8 cellular contexts compared by ENCODE assay signal in the genomic region with DNA sequence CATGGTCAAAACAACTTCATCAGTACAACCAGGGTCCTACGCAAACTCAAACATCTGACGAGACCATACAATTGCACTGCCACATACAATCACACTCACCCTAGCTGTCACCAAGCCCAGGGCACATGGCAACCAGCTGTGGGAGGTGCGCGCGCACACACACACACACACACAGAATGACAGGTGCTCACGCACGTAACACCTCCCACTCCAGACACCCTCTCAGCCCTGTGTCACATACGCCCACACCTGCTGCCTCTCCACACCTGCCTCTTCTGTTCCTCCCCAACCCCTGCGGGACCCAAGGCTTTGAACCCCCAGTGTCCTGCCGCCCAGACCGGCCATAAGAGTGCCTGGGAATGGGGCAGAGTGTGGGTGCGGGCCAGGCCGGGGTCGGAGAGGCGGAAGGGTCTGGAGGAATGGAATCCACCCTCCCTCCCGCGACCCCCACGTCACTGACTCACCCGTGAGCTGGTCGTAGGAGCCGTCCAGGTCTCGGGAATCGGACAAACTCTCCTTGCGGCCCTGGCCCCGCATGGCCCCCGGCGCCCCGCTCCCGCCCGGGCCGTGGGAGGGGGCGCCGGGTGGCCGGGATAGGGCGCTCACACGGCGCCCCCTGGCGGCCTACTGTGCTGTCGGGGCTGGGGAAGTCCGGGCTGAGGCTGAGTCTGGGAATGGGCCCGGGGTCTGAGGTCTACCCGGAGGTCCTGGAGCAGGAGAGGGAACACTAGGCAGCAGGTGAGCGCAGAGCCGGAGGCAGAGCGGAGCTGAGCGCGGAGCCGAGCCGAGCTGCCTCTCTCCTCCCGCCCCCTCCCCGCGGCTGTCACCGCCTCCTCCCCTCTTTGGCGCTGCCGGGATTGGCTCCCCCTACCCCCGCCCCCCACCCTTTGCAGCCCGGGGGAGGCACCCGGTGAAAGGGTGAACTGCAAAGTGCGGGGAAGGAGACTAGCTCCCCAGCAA. TPM values are rescaled to one million over a fixed set of nuclear protein-coding genes. Genes with fewer than 3 reads are reported as not detected.
A peak's percentile ranks its signal among the peaks of the same experiment; 100 is the strongest.
DNase-seq lines count a peak whose midpoint lies in the region; ATAC-seq and TF ChIP-seq lines count a peak whose summit lies in the region.

Gene KCNIP2, minus strand, starts transcription at position 769 of the 960 bp plus-strand sequence. Its CDS starts 232 bp downstream, at position 537.

- H3K4me3 ChIP-seq in liver (ENCODE audit: low read depth in 1 of 3, low read length in 3 of 3) (peak within 1 kb of the TSS in 1 of 3 donors; percentile 28), stomach (peak within 1 kb of the TSS; percentile 15 to 35 (median 28))

- H3K36me3 ChIP-seq in liver (ENCODE audit: control insufficient read depth in 4 of 4, insufficient read depth in 3 of 4, low read depth in 1 of 4, low read length in 3 of 4) (peaks cover 0 to 8% (median 2%) of the 10 kb centered on the region in 4 donors), stomach (peaks cover 18 to 38% (median 33%) of the 10 kb centered on the region in 4 donors)

- no peaks in the 10 kb centered on the region for H3K27me3 ChIP-seq in CD4-positive, alpha-beta T cell (ENCODE audit: control insufficient read depth, insufficient read depth, low read length)
- H3K27me3 ChIP-seq in liver (ENCODE audit: control insufficient read depth in 4 of 4, insufficient read depth in 4 of 4, low read length in 3 of 4) (no peaks in the 10 kb centered on the region), stomach (no peaks in the 10 kb centered on the region)

- peak within 1 kb of the TSS; percentile 72 for H3K4me3 Mint-ChIP-seq in CD4-positive, alpha-beta T cell
- peak within 1 kb of the TSS; percentile 80 for H3K4me3 Mint-ChIP-seq in activated B cell treated with CpG ODN at 0.5 μM for 24 hours
- H3K4me3 Mint-ChIP-seq in central memory CD8-positive, alpha-beta T cell, result peak within 1 kb of the TSS; percentile 62

- H3K9me3 ChIP-seq in CD4-positive, alpha-beta T cell (ENCODE audit: control insufficient read depth, low read length), result no peaks in the 10 kb centered on the region
- H3K9me3 ChIP-seq in liver (ENCODE audit: control insufficient read depth in 4 of 4, low read length in 3 of 4), result no peaks in the 10 kb centered on the region
- no peaks in the 10 kb centered on the region for H3K9me3 ChIP-seq in stomach

- H3K36me3 Mint-ChIP-seq in CD4-positive, alpha-beta T cell (ENCODE audit: low read depth), result peaks cover 29% of the 10 kb centered on the region
- H3K36me3 Mint-ChIP-seq in activated B cell treated with CpG ODN at 0.5 μM for 24 hours (ENCODE audit: low read depth), result peaks cover 24% of the 10 kb centered on the region
- peaks cover 12% of the 10 kb centered on the region for H3K36me3 Mint-ChIP-seq in central memory CD8-positive, alpha-beta T cell (ENCODE audit: insufficient read depth)

- TF ChIP-seq EP300 in Ishikawa (IDR thresholded peaks at IDR 0.05; ENCODE audit: borderline replicate concordance) (no peak), stomach (IDR thresholded peaks at IDR 0.05) (no peak)

- peaks cover 8% of the 10 kb centered on the region for H3K27me3 Mint-ChIP-seq in CD4-positive, alpha-beta T cell
- H3K27me3 Mint-ChIP-seq in activated B cell treated with CpG ODN at 0.5 μM for 24 hours, result no peaks in the 10 kb centered on the region
- H3K27me3 Mint-ChIP-seq in central memory CD8-positive, alpha-beta T cell, result no peaks in the 10 kb centered on the region

- CTCF ChIA-PET in CD4-positive, alpha-beta T cell (lab: Charles Lee), result interaction anchor here (1.0 kb wide), 1 partner anchor 16 kb away, joined by 3 read pairs; no protein-coding TSS in a partner anchor
- CTCF ChIA-PET in activated B cell treated with CpG ODN at 0.5 μM for 24 hours (lab: Charles Lee), result interaction anchor here (0.7 to 12.5 kb wide), 7 partner anchors 8 to 228 kb away, joined by 3 to 372 read pairs (median 5); partner anchors contain the start of gene HPS6

- peak in 9 of 10 experiments; percentile 37 to 70 (median 49) for DNase-seq in CD4-positive, alpha-beta T cell
- peak; percentile 60 for DNase-seq in activated B cell treated with CpG ODN at 0.5 μM for 24 hours
- DNase-seq in central memory CD8-positive, alpha-beta T cell (ENCODE audit: low spot score in 2 of 2), result peak; percentile 35 to 38
- no peak for DNase-seq in stomach

- H3K27ac Mint-ChIP-seq in CD4-positive, alpha-beta T cell, result peak within 1 kb of the TSS; percentile 14
- H3K27ac Mint-ChIP-seq in activated B cell treated with CpG ODN at 0.5 μM for 24 hours, result peak within 1 kb of the TSS; percentile 52
- peak within 1 kb of the TSS; percentile 11 for H3K27ac Mint-ChIP-seq in central memory CD8-positive, alpha-beta T cell (ENCODE audit: low read depth)

- TF ChIP-seq POLR2A in stomach (IDR thresholded peaks at IDR 0.05), result no peak

- H3K9me3 Mint-ChIP-seq in CD4-positive, alpha-beta T cell, result no peaks in the 10 kb centered on the region
- H3K9me3 Mint-ChIP-seq in activated B cell treated with CpG ODN at 0.5 μM for 24 hours, result no peaks in the 10 kb centered on the region
- no peaks in the 10 kb centered on the region for H3K9me3 Mint-ChIP-seq in central memory CD8-positive, alpha-beta T cell

- TF ChIP-seq RAD21 in Ishikawa (IDR thresholded peaks at IDR 0.05; ENCODE audit: low read depth), result no peak
- no peak for TF ChIP-seq RAD21 in liver (IDR thresholded peaks at IDR 0.05)

- H3K4me1 Mint-ChIP-seq in CD4-positive, alpha-beta T cell (ENCODE audit: low read depth), result peaks cover 61% of the 10 kb centered on the region
- peaks cover 58% of the 10 kb centered on the region for H3K4me1 Mint-ChIP-seq in activated B cell treated with CpG ODN at 0.5 μM for 24 hours
- H3K4me1 Mint-ChIP-seq in central memory CD8-positive, alpha-beta T cell, result peaks cover 46% of the 10 kb centered on the region

- intact Hi-C loops in CD4-positive, alpha-beta T cell (cut with DNase I, micrococcal nuclease), result loop anchor here (2.0 to 5.0 kb wide), 3 partner anchors 61 to 274 kb away; partner anchors contain the start of gene NPM3 (in 1 of the 2)
- intact Hi-C loops in activated B cell treated with CpG ODN at 0.5 μM for 24 hours (cut with micrococcal nuclease) (loop anchor here (5.0 kb wide), 2 partner anchors 59 to 659 kb away; partner anchors contain the start of genes ACTR1A and SUFU), stomach (cut with DNase I; ENCODE audit: low total_unique reads) (no loop called here)

- H3K4me1 ChIP-seq in liver (ENCODE audit: control insufficient read depth in 4 of 4, insufficient read depth in 4 of 4, low read length in 3 of 4), result peaks cover 11 to 28% (median 15%) of the 10 kb centered on the region in 4 donors
- peaks cover 24 to 46% (median 31%) of the 10 kb centered on the region in 4 donors for H3K4me1 ChIP-seq in stomach

- no peak within 1 kb of the TSS for H3K27ac ChIP-seq in CD4-positive, alpha-beta T cell (ENCODE audit: low read depth, low read length)
- H3K27ac ChIP-seq in liver (ENCODE audit: low read depth in 1 of 2, low read length in 2 of 2) (no peak within 1 kb of the TSS), stomach (no peak within 1 kb of the TSS)

- no peak within 1 kb of the TSS for H3K9ac ChIP-seq in liver (ENCODE audit: low read depth in 1 of 2, low read length in 2 of 2)

- peak; percentile 69 for ATAC-seq in CD4-positive, alpha-beta T cell (ENCODE audit: poor library complexity)
- ATAC-seq in activated B cell treated with CpG ODN at 0.5 μM for 24 hours (ENCODE audit: low read depth) (peak; percentile 50), HG02981 (IDR thresholded peaks at IDR 0.05; ENCODE audit: unreplicated experiment) (no peak), GM21786 (IDR thresholded peaks at IDR 0.05; ENCODE audit: unreplicated experiment) (no peak)
- ATAC-seq in central memory CD8-positive, alpha-beta T cell (replicated peaks; ENCODE audit: extremely low read depth, poor library complexity, severe bottlenecking), result peak; percentile 63

- POLR2A ChIA-PET in CD4-positive, alpha-beta T cell (lab: Charles Lee), result interaction anchor here (1.3 to 1.6 kb wide), 2 partner anchors 25 to 578 kb away, joined by 3 read pairs; partner anchors contain the start of genes FBXL15 and OGA
- POLR2A ChIA-PET in activated B cell treated with CpG ODN at 0.5 μM for 24 hours (lab: Charles Lee), result interaction anchor here (0.6 to 5.2 kb wide), 5 partner anchors 12 to 1308 kb away, joined by 3 to 100 read pairs (median 6); partner anchors contain the start of genes HIF1AN and OGA

- 33% methylated on average over 59 of the region's 59 CpGs for WGBS in liver
- WGBS in stomach, 5 donors, result 31 to 59% (median 35%) methylated on average over 22 to 57 of the region's 59 CpGs

- peak; percentile 56 for TF ChIP-seq CTCF in CD4-positive, alpha-beta T cell (IDR thresholded peaks at IDR 0.05)
- TF ChIP-seq CTCF in activated B cell treated with CpG ODN at 0.5 μM for 24 hours (IDR thresholded peaks at IDR 0.05) (no peak), liver (IDR thresholded peaks at IDR 0.05; ENCODE audit: low read depth, low read length, missing input control) (peak; percentile 30), stomach (IDR thresholded peaks at IDR 0.05) (peak in 3 of 7 experiments; percentile 14 to 38 (median 33))

TF ChIP-seq in liver, 16 proteins besides CTCF, POLR2A, EP300 and RAD21 (continues in another document):
- TF ChIP-seq, protein P1, sequence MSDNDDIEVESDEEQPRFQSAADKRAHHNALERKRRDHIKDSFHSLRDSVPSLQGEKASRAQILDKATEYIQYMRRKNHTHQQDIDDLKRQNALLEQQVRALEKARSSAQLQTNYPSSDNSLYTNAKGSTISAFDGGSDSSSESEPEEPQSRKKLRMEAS (IDR thresholded peaks at IDR 0.05), result no peak
- TF ChIP-seq NR2F2 (IDR thresholded peaks at IDR 0.05) (no peak), HNF4G (IDR thresholded peaks at IDR 0.05) (no peak), RXRA (IDR thresholded peaks at IDR 0.05) (no peak), HNF4A (conservative IDR thresholded peaks at IDR 0.05) (no peak), ZBTB33 (IDR thresholded peaks at IDR 0.05) (no peak)

RNA-seq across cellular contexts. Expression of gene KCNIP2, which starts in this region (rescaled TPM):
- total RNA-seq in CD4-positive, alpha-beta T cell, result 1 to 10 TPM in 1 of 2 experiments, under 1 TPM in 1; 0.77 to 1.6 TPM
- total RNA-seq in activated B cell treated with CpG ODN at 0.5 μM for 24 hours, result 7.0 and 7.1 TPM in 2 replicates
- total RNA-seq in liver, result 1 to 10 TPM in 1 of 2 donors, under 1 TPM in 1; 0.98 to 2.0 TPM
- under 1 TPM; 0.18 to 0.46 TPM for polyA plus RNA-seq in liver
- total RNA-seq in stomach, result 1 to 10 TPM in 3 of 5 donors, not detected in 2; 1.2 to 5.7 (median 2.4) TPM
- 1 to 10 TPM in 1 of 3 donors, under 1 TPM in 1, not detected in 1; 0.62 to 1.3 TPM for polyA plus RNA-seq in stomach

Comparison
In these comparisons a context has a peak if more than half of its experiments do, and no peak if none do; other contexts are left out.
1. ATAC-seq: peak in CD4-positive, alpha-beta T cell (single experiment), activated B cell treated with CpG ODN at 0.5 μM for 24 hours (single experiment) and central memory CD8-positive, alpha-beta T cell (single experiment); none in HG02981 (single experiment) and GM21786 (single experiment).
2. Peak in every context shown above with its lines, with median percentiles within 50 percentile points of each other: H3K27ac Mint-ChIP-seq and H3K4me3 Mint-ChIP-seq.